20 cellular contexts compared by ENCODE assay signal in the genomic region with DNA sequence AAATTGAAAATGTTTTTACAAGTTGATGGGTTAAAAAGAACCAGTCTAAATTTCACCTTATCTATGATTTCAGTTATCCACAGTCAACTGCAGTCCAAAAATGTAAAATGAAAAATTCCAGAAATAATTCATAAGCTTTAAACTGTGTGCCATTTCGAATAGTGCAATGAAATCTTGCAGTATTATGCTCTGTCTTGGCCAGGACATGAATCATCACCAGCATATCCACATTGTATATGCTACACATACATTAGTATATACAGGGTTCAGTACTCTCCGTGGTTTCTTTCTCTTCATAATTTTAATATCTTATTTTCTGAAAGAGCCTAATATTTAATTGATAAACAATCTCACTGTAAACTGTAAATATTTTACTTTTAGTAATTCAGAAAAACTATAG. TPM values are rescaled to one million over a fixed set of nuclear protein-coding genes. Genes with fewer than 3 reads are reported as not detected.
A peak's percentile ranks its signal among the peaks of the same experiment; 100 is the strongest.
DNase-seq lines count a peak whose midpoint lies in the region; ATAC-seq, FAIRE-seq and TF ChIP-seq lines count a peak whose summit lies in the region.
"Had no signal": no experiment of that assay in that cellular context is flagged by ENCODE, and none has a peak within 500 bp of the region (broad histone marks: within the 10 kb centered on the region; RNA-seq: fewer than 3 reads in every experiment).

No MANE protein-coding gene starts in this region.

- H3K27ac ChIP-seq in A549: peak overlapping the region in 1 of 2 experiments; percentile 28; a peak in 2 of 6 replicates
- H3K27ac ChIP-seq in brain microvascular endothelial cell: no peak overlapping the region
- H3K27ac ChIP-seq in suprapubic skin: no peak overlapping the region
- H3K27ac ChIP-seq: right atrium auricular region, SK-N-MC, stomach, upper lobe of left lung had no signal

- H3K4me1 ChIP-seq in A549 (peaks cover 67% of the 10 kb centered on the region), suprapubic skin (peaks cover 10% of the 10 kb centered on the region)
- H3K4me1 ChIP-seq: upper lobe of left lung had no signal

- POLR2A ChIA-PET in A549 (lab: Yijun Ruan, JAX): no interaction called here

- H3K9me3 ChIP-seq in A549 (peaks cover 4% of the 10 kb centered on the region; the same call in 1 of the 3 replicates), suprapubic skin (no peaks in the 10 kb centered on the region)

- ATAC-seq in A549 (no peak), HG02973 (IDR thresholded peaks at IDR 0.05; ENCODE audit: unreplicated experiment) (no peak)
- ATAC-seq: activated T-cell treated with anti-CD3 and anti-CD28 coated beads, Interleukin-2, amount 50 U/mL, for 72 hours had no signal

- H3K36me3 ChIP-seq in brain microvascular endothelial cell (replicated peaks) (no peaks in the 10 kb centered on the region), suprapubic skin (no peaks in the 10 kb centered on the region)
- H3K36me3 ChIP-seq: HAP-1, right atrium auricular region, stomach, upper lobe of left lung had no signal

- WGBS in A549 (ENCODE audit: missing lambda C conversion rate): 62% methylated on average over 2 of the region's 2 CpGs
- WGBS in suprapubic skin: 80% methylated on average over 2 of the region's 2 CpGs

- no peak overlapping the region for H3K4me3 ChIP-seq in A549
- H3K4me3 ChIP-seq in brain microvascular endothelial cell (ENCODE audit: low read depth, low read length): no peak overlapping the region
- no peak overlapping the region for H3K4me3 ChIP-seq in fibroblast of the aortic adventitia (ENCODE audit: low read depth, low read length)
- no peak overlapping the region for H3K4me3 ChIP-seq in suprapubic skin
- H3K4me3 ChIP-seq: HAP-1, right atrium auricular region, SK-N-MC, stomach, upper lobe of left lung had no signal

- TF ChIP-seq POLR2A in A549 (IDR thresholded peaks at IDR 0.05; ENCODE audit: low read length) (no peak), suprapubic skin (IDR thresholded peaks at IDR 0.05) (no peak)

- DNase-seq in A549 (ENCODE audit: low read depth in 1 of 2, low spot score in 1 of 2): no peak
- peak; percentile 31 to 70 for DNase-seq in NCI-H526 (lab: John Stamatoyannopoulos, UW)
- DNase-seq in brain microvascular endothelial cell: peak; percentile 31
- peak; percentile 25 for DNase-seq in fibroblast of the aortic adventitia (ENCODE audit: low read depth)
- DNase-seq in NCI-H1417 (lab: John Stamatoyannopoulos, UW): no peak
- DNase-seq in suprapubic skin (ENCODE audit: low spot score in 2 of 2): no peak
- no peak for DNase-seq in DMS53 treated with DMSO at 0.1 percent for 48 hours (lab: John Stamatoyannopoulos, UW; ENCODE audit: unreplicated experiment)
- DNase-seq: 8988T; activated T-cell treated with anti-CD3 and anti-CD28 coated beads, Interleukin-2, amount 50 U/mL, for 72 hours; Caco-2; kidney glomerular epithelial cell; NCI-H1105 treated with DMSO at 0.1 percent for 48 hours; occipital lobe; stimulated activated CD4-positive, alpha-beta T cell treated with anti-CD3 and anti-CD28 coated beads, Interleukin-12 subunit alpha, Interleukin-12 subunit beta, amount 100 ng/mL, for 4 hours; stomach; upper lobe of left lung had no signal

- TF ChIP-seq EP300 in A549 (IDR thresholded peaks at IDR 0.05) (no peak), suprapubic skin (IDR thresholded peaks at IDR 0.05) (no peak)

- H3K4me2 ChIP-seq in A549: peak overlapping the region; percentile 16

- H3K27me3 ChIP-seq in brain microvascular endothelial cell (replicated peaks) (no peaks in the 10 kb centered on the region), suprapubic skin (no peaks in the 10 kb centered on the region)
- H3K27me3 ChIP-seq: right atrium auricular region, stomach, upper lobe of left lung had no signal

- TF ChIP-seq RAD21 in A549 (conservative IDR thresholded peaks at IDR 0.05 in 1 of 2, IDR thresholded peaks at IDR 0.05 in 1 of 2): no peak

- FAIRE-seq in A549 (lab: Jason Lieb, UNC): no peak

- in situ Hi-C loops in brain microvascular endothelial cell (cut with HindIII; ENCODE audit: low pct_ligation_motif_present, low sequenced_read_pairs): no loop called here

- TF ChIP-seq CTCF in A549 (IDR thresholded peaks at IDR 0.05) (no peak), brain microvascular endothelial cell (IDR thresholded peaks at IDR 0.05; ENCODE audit: low read depth, low read length, missing control alignments) (no peak), fibroblast of the aortic adventitia (IDR thresholded peaks at IDR 0.05; ENCODE audit: insufficient read depth, low read length) (no peak), suprapubic skin (IDR thresholded peaks at IDR 0.05) (no peak)

- CTCF ChIA-PET in A549 (lab: Yijun Ruan, JAX): interaction anchor here (1.1 kb wide), 1 partner anchor 186 kb away, joined by 3 read pairs; no protein-coding TSS in a partner anchor

TF ChIP-seq in A549, 52 proteins besides CTCF, POLR2A, EP300 and RAD21:
- TF ChIP-seq SREBF2 (IDR thresholded peaks at IDR 0.05): no peak
- TF ChIP-seq ZC3H11A (IDR thresholded peaks at IDR 0.05): no peak
- no peak for TF ChIP-seq ATOH8 (CRISPR knock-in tag; IDR thresholded peaks at IDR 0.05; ENCODE audit: low read depth)

RNA-seq across cellular contexts. Expression of gene ARHGAP32, which starts 45.9 kb away (rescaled TPM):
- polyA plus RNA-seq in A549 (2011; rRNA removed) (9.0 and 13.2 TPM in 2 replicates), A549 (2017; fragmentation: RNase III; extraction: RNeasy Plus Mini Kit Qiagen cat#74134 plus additional on column Dnase treatment) (3.5 to 4.4 TPM (median 4.3 TPM) in 3 replicates)
- polyA plus RNA-seq in A549 (2012; cell fraction: cytosol; rRNA removed): 2.7 and 3.4 TPM in 2 replicates
- polyA plus RNA-seq in A549 (2012; cell fraction: nucleus; rRNA removed): 4.8 and 5.9 TPM in 2 replicates
- 28.5 and 35.9 TPM in 2 replicates for polyA minus RNA-seq in A549 (2011; rRNA and poly(A)+ RNA removed)
- total RNA-seq in fibroblast of the aortic adventitia (ENCODE audit: low replicate concordance) (18.1 and 20.1 TPM in 2 replicates), suprapubic skin (10 to 100 TPM; 49.5 to 93.4 (median 62.1) TPM)

Comparison
In these comparisons a context has a peak if more than half of its experiments do, and no peak if none do; other contexts are left out.
1. DNase-seq: peak in NCI-H526 (2 of 2), brain microvascular endothelial cell (single experiment) and fibroblast of the aortic adventitia (single experiment); none in A549 (0 of 2), NCI-H1417 (0 of 3), suprapubic skin (0 of 2) and DMS53 treated with DMSO at 0.1 percent for 48 hours (single experiment).